In genomic region chr1:180631197-180631765, GRCh38 we compare ENCODE assay signal across 8 cellular contexts. TPM values are rescaled to one million over a fixed set of nuclear protein-coding genes. Genes with fewer than 3 reads are reported as not detected.
DNase-seq lines count a peak whose midpoint lies in the region; ATAC-seq and TF ChIP-seq lines count a peak whose summit lies in the region.

No MANE protein-coding gene starts in this region.

- dilution Hi-C loops in mammary epithelial cell (cut with HindIII; ENCODE audit: low sequenced_read_pairs), result no loop called here

- intact Hi-C loops in mammary epithelial cell (cut with micrococcal nuclease), result loop anchor here (5.0 to 10.0 kb wide), 4 partner anchors 59 to 514 kb away; partner anchors contain the start of gene MR1

- CTCF ChIA-PET in mammary epithelial cell (lab: Charles Lee; ENCODE audit: low non-redundant PET), result interaction anchor here (0.6 kb wide), 1 partner anchor 223 kb away, joined by 3 read pairs; no protein-coding TSS in a partner anchor

- in situ Hi-C loops in mammary epithelial cell (cut with MboI; ENCODE audit: low sequenced_read_pairs in 2 of 2), result loop anchor here (25.0 kb wide), 3 partner anchors 231 to 531 kb away; no protein-coding TSS in a partner anchor

- H3K79me2 ChIP-seq in mammary epithelial cell (ENCODE audit: insufficient read depth, low read length), result peaks cover 40% of the 10 kb centered on the region
- peaks cover 5% of the 10 kb centered on the region for H3K79me2 ChIP-seq in parathyroid adenoma

- ATAC-seq in HG03066 (IDR thresholded peaks at IDR 0.05; ENCODE audit: low read depth, unreplicated experiment) (peak; percentile 0), HG03135 (IDR thresholded peaks at IDR 0.05; ENCODE audit: unreplicated experiment) (no peak)

- H3K36me3 ChIP-seq in GM06990 (ENCODE audit: control insufficient read depth, insufficient read depth, low read length) (no peaks in the 10 kb centered on the region), mammary epithelial cell (ENCODE audit: insufficient read depth, low read length) (no peaks in the 10 kb centered on the region), parathyroid adenoma (ENCODE audit: control insufficient read depth, insufficient read depth, low read length) (no peaks in the 10 kb centered on the region)

- H3K4me1 ChIP-seq in mammary epithelial cell (ENCODE audit: insufficient read depth, low read length) (peaks cover 13% of the 10 kb centered on the region), parathyroid adenoma (peaks cover 2% of the 10 kb centered on the region)

- peak overlapping the region; percentile 23 for H2AFZ ChIP-seq in mammary epithelial cell (ENCODE audit: low read depth, low read length)
- peak overlapping the region; percentile 29 for H2AFZ ChIP-seq in parathyroid adenoma

- BruUV-seq in mammary epithelial cell (replicated peaks; lab: Mats Ljungman, UMichigan), result no TSS peak

- H3K9ac ChIP-seq in mammary epithelial cell (ENCODE audit: insufficient read depth, low read length), result no peak overlapping the region
- no peak overlapping the region for H3K9ac ChIP-seq in parathyroid adenoma

- 42% methylated on average over 6 of the region's 6 CpGs for WGBS in mammary epithelial cell (ENCODE audit: low coverage, missing lambda C conversion rate)

- H3K27me3 ChIP-seq in GM06990 (replicated peaks; ENCODE audit: control insufficient read depth, insufficient read depth, low read length) (no peaks in the 10 kb centered on the region), mammary epithelial cell (ENCODE audit: insufficient read depth, low read length) (no peaks in the 10 kb centered on the region), parathyroid adenoma (ENCODE audit: control insufficient read depth, insufficient read depth, low read length) (no peaks in the 10 kb centered on the region)

- no peak overlapping the region for H3K4me2 ChIP-seq in mammary epithelial cell (ENCODE audit: insufficient read depth, low read depth, low read length)
- H3K4me2 ChIP-seq in parathyroid adenoma (ENCODE audit: low read length), result peak overlapping the region; percentile 20

- DNase-seq in GM06990 (ENCODE audit: extremely low read depth, insufficient read length) (peak; percentile 44), mammary epithelial cell (no peak), NCI-H510A (lab: John Stamatoyannopoulos, UW) (no peak)
- no peak for DNase-seq in stimulated activated naive CD4-positive, alpha-beta T cell (lab: John Stamatoyannopoulos, UW)
- DNase-seq in effector CD8-positive, alpha-beta T cell (lab: John Stamatoyannopoulos, UW), result no peak

- H3K27ac ChIP-seq in mammary epithelial cell (ENCODE audit: insufficient read depth, low read depth, low read length), result no peak overlapping the region
- H3K27ac ChIP-seq in parathyroid adenoma, result peak overlapping the region; percentile 85

- H3K4me3 ChIP-seq in GM06990 (replicated peaks; ENCODE audit: low read depth, low read length) (no peak overlapping the region; the same call in 1 of the 2 replicates), mammary epithelial cell (replicated peaks in 1 of 3; ENCODE audit: insufficient read depth in 1 of 3, low read depth in 2 of 3, low read length in 3 of 3) (no peak overlapping the region), parathyroid adenoma (ENCODE audit: low read depth, low read length) (no peak overlapping the region)

- H3K9me3 ChIP-seq in mammary epithelial cell (replicated peaks; ENCODE audit: insufficient read depth, low read length) (no peaks in the 10 kb centered on the region), parathyroid adenoma (ENCODE audit: control insufficient read depth, low read length) (no peaks in the 10 kb centered on the region)

- no peak for TF ChIP-seq CTCF in GM06990 (IDR thresholded peaks at IDR 0.05; ENCODE audit: insufficient read depth, low read length, poor library complexity, severe bottlenecking)
- no peak for TF ChIP-seq CTCF in mammary epithelial cell (conservative IDR thresholded peaks at IDR 0.05 in 1 of 2, IDR thresholded peaks at IDR 0.05 in 1 of 2; ENCODE audit: extremely low read depth in 1 of 2, insufficient read depth in 1 of 2, low read depth in 1 of 2, low read length in 2 of 2)
- no peak for TF ChIP-seq CTCF in parathyroid adenoma (IDR thresholded peaks at IDR 0.05)

- no peaks in the 10 kb centered on the region for H4K20me1 ChIP-seq in mammary epithelial cell (ENCODE audit: insufficient read depth, low read length)

RNA-seq across cellular contexts. Expression of gene XPR1, which starts 0.5 kb away (rescaled TPM):
- total RNA-seq in mammary epithelial cell, result 100 to 1,000 TPM in 1 of 2 donors, 10 to 100 TPM in 1; 44.1 to 109 TPM
- 21.4 TPM for polyA plus RNA-seq in mammary epithelial cell
- polyA minus RNA-seq in mammary epithelial cell, result 62.5 TPM
